In the genomic region with DNA sequence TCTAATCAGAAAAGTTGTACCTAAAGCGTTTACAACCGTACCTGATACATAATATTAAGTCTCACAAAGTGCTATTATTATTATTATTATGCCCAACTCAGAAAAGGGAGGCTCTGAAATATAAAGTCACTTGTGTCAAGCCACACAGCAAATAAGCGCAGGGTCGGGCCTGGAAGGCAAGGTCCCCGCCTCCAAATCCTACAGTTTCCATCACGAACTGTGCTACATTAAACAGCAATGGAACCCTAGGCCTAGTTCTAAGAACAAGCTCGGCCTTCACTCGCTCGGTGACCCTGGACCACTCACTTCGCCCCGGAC, we compare ENCODE assay signal across 1 cellular context.
TF ChIP-seq lines count a peak whose summit lies in the region.

No MANE protein-coding gene starts in this region.

TF ChIP-seq in HepG2, 621 proteins besides CTCF, POLR2A, EP300 and RAD21:
- TF ChIP-seq SMARCC2 (IDR thresholded peaks at IDR 0.05) = no peak
- TF ChIP-seq ZNF749 (CRISPR knock-in tag; IDR thresholded peaks at IDR 0.05; ENCODE audit: borderline replicate concordance) = no peak
- 0 out of 2 replicates have a peak, but pooled peaks have one; percentile 54 for TF ChIP-seq ZC3H4 (CRISPR knock-in tag; IDR thresholded peaks at IDR 0.05; ENCODE audit: borderline replicate concordance)
- TF ChIP-seq SOX6 (IDR thresholded peaks at IDR 0.05) = no peak
- TF ChIP-seq SOX6 (CRISPR knock-in tag; IDR thresholded peaks at IDR 0.05) = 0 out of 2 replicates have a peak, but pooled peaks have one; percentile 12
- TF ChIP-seq ZNF317 (CRISPR knock-in tag; IDR thresholded peaks at IDR 0.05) = peak; percentile 28
- TF ChIP-seq SP140L (CRISPR knock-in tag; IDR thresholded peaks at IDR 0.05; ENCODE audit: borderline replicate concordance) = no peak
- 0 out of 2 replicates have a peak, but pooled peaks have one; percentile 5 for TF ChIP-seq MEF2D (CRISPR knock-in tag; IDR thresholded peaks at IDR 0.05)
- TF ChIP-seq, protein P1, sequence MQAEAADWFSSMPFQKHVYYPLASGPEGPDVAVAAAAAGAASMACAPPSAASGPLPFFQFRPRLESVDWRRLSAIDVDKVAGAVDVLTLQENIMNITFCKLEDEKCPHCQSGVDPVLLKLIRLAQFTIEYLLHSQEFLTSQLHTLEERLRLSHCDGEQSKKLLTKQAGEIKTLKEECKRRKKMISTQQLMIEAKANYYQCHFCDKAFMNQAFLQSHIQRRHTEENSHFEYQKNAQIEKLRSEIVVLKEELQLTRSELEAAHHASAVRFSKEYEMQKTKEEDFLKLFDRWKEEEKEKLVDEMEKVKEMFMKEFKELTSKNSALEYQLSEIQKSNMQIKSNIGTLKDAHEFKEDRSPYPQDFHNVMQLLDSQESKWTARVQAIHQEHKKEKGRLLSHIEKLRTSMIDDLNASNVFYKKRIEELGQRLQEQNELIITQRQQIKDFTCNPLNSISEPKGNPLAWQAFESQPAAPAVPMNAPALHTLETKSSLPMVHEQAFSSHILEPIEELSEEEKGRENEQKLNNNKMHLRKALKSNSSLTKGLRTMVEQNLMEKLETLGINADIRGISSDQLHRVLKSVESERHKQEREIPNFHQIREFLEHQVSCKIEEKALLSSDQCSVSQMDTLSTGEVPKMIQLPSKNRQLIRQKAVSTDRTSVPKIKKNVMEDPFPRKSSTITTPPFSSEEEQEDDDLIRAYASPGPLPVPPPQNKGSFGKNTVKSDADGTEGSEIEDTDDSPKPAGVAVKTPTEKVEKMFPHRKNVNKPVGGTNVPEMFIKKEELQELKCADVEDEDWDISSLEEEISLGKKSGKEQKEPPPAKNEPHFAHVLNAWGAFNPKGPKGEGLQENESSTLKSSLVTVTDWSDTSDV (CRISPR knock-in tag; IDR thresholded peaks at IDR 0.05) = peak; percentile 61; the same call in 1 of the 2 replicates
